Comparison of ENCODE assay signal across 8 cellular contexts in genomic region chr4:112523008-112523440, GRCh38. TPM values are rescaled to one million over a fixed set of nuclear protein-coding genes. Genes with fewer than 3 reads are reported as not detected.
A peak's percentile ranks its signal among the peaks of the same experiment; 100 is the strongest.
DNase-seq lines count a peak whose midpoint lies in the region; ATAC-seq and TF ChIP-seq lines count a peak whose summit lies in the region.

No MANE protein-coding gene starts in this region.

- no peak for DNase-seq in HFF-Myc (ENCODE audit: extremely low read depth, low read depth)
- DNase-seq in NOMO-1 treated with DMSO at 0.1 percent for 48 hours (lab: John Stamatoyannopoulos, UW; ENCODE audit: unreplicated experiment): peak; percentile 31
- no peak for DNase-seq in astrocyte of the cerebellum (ENCODE audit: low read depth)
- peak in 1 of 2 donors; percentile 40 for DNase-seq in left colon
- no peak for DNase-seq in type B pancreatic cell (ENCODE audit: extremely low spot score, unreplicated experiment)
- DNase-seq in NCI-H1092 (lab: John Stamatoyannopoulos, UW): no peak
- DNase-seq in NCI-H226: no peak

- peak overlapping the region; percentile 53 for H3K4me3 ChIP-seq in GM12875 (ENCODE audit: low read depth, low read length)
- H3K4me3 ChIP-seq in HFF-Myc (replicated peaks; ENCODE audit: low read depth, low read length): peak overlapping the region; percentile 28
- H3K4me3 ChIP-seq in astrocyte of the cerebellum (ENCODE audit: low read depth, low read length): peak overlapping the region; percentile 29

- in situ Hi-C loops in astrocyte of the cerebellum (cut with HindIII; ENCODE audit: low sequenced_read_pairs): no loop called here

- intact Hi-C loops in left colon (cut with DNase I, micrococcal nuclease): loop anchor here in 1 of 2 donors (10.0 kb wide), 1 partner anchor 198 kb away; no protein-coding TSS in a partner anchor

- peak overlapping the region; percentile 88 for H3K4me3 Mint-ChIP-seq in type B pancreatic cell

- no peaks in the 10 kb centered on the region for H3K9me3 Mint-ChIP-seq in type B pancreatic cell

- TF ChIP-seq CTCF in GM12875 (IDR thresholded peaks at IDR 0.05; ENCODE audit: borderline replicate concordance, insufficient read depth, low read depth, low read length) (peak; percentile 37; the same call in 1 of the 2 replicates), HFF-Myc (IDR thresholded peaks at IDR 0.05; ENCODE audit: low read depth, low read length, missing control alignments) (peak; percentile 44), astrocyte of the cerebellum (IDR thresholded peaks at IDR 0.05; ENCODE audit: low read depth, low read length, missing control alignments) (peak; percentile 45), type B pancreatic cell (conservative IDR thresholded peaks at IDR 0.05) (peak; percentile 38)

- peak; percentile 74 for ATAC-seq in left colon

- H3K27ac Mint-ChIP-seq in type B pancreatic cell: no peak overlapping the region

- H3K36me3 Mint-ChIP-seq in type B pancreatic cell: no peaks in the 10 kb centered on the region

- H3K27me3 Mint-ChIP-seq in type B pancreatic cell: peaks cover 95% of the 10 kb centered on the region

- peaks cover 10% of the 10 kb centered on the region for H3K4me1 Mint-ChIP-seq in type B pancreatic cell (ENCODE audit: unreplicated experiment)

RNA-seq across cellular contexts. Expression of gene NEUROG2, which starts 7.0 kb away (rescaled TPM):
- not detected for total RNA-seq in left colon
- 1.2 TPM in 1 of 2 replicates, not detected in the other for total RNA-seq in type B pancreatic cell (ENCODE audit: low replicate concordance)
